15 cellular contexts compared by ENCODE assay signal in genomic region chr1:169049258-169049936, GRCh38. TPM values are rescaled to one million over a fixed set of nuclear protein-coding genes. Genes with fewer than 3 reads are reported as not detected.
DNase-seq lines count a peak whose midpoint lies in the region; ATAC-seq and TF ChIP-seq lines count a peak whose summit lies in the region.
"Had no signal": no experiment of that assay in that cellular context is flagged by ENCODE, and none has a peak within 500 bp of the region (broad histone marks: within the 10 kb centered on the region; RNA-seq: fewer than 3 reads in every experiment).

No MANE protein-coding gene starts in this region.

- no peaks in the 10 kb centered on the region for H3K27me3 Mint-ChIP-seq in MCF 10A (ENCODE audit: insufficient read depth, unreplicated experiment)
- peaks cover 7% of the 10 kb centered on the region for H3K27me3 Mint-ChIP-seq in activated T-cell treated with anti-CD3 and anti-CD28 coated beads, Interleukin-2, amount 50 U/mL, for 72 hours (ENCODE audit: low read depth)

- no peaks in the 10 kb centered on the region for H3K4me1 Mint-ChIP-seq in MCF 10A (ENCODE audit: insufficient read depth, unreplicated experiment)
- peaks cover 55% of the 10 kb centered on the region for H3K4me1 Mint-ChIP-seq in activated T-cell treated with anti-CD3 and anti-CD28 coated beads, Interleukin-2, amount 50 U/mL, for 72 hours (ENCODE audit: low read depth)

- ATAC-seq in activated T-cell treated with anti-CD3 and anti-CD28 coated beads, Interleukin-2, amount 50 U/mL, for 72 hours (replicated peaks in 1 of 2) = peak; percentile 81 to 83
- ATAC-seq in GM19463 (IDR thresholded peaks at IDR 0.05; ENCODE audit: unreplicated experiment) = no peak
- ATAC-seq: gastroesophageal sphincter, T-helper 17 cell had no signal

- H3K4me1 ChIP-seq in mammary epithelial cell (ENCODE audit: insufficient read depth, low read length) (no peaks in the 10 kb centered on the region), trophoblast cell (ENCODE audit: control insufficient read depth in 1 of 2, insufficient read depth in 2 of 2, low read length in 2 of 2) (peaks cover 11 to 12% of the 10 kb centered on the region in 2 experiments), thyroid gland (peaks cover 0 to 9% of the 10 kb centered on the region in 2 donors)
- H3K4me1 ChIP-seq: gastroesophageal sphincter had no signal

- no peaks in the 10 kb centered on the region for H3K36me3 Mint-ChIP-seq in MCF 10A (ENCODE audit: insufficient read depth, unreplicated experiment)
- no peaks in the 10 kb centered on the region for H3K36me3 Mint-ChIP-seq in activated T-cell treated with anti-CD3 and anti-CD28 coated beads, Interleukin-2, amount 50 U/mL, for 72 hours (ENCODE audit: insufficient read depth in 2 of 2)

- intact Hi-C loops in mammary epithelial cell (cut with micrococcal nuclease) = no loop called here
- intact Hi-C loops in MCF 10A (cut with micrococcal nuclease) = no loop called here
- intact Hi-C loops in thyroid gland (cut with DNase I) = no loop called here
- intact Hi-C loops in lower leg skin (cut with DNase I; ENCODE audit: low total_unique reads) = no loop called here

- H2BK5ac ChIP-seq in trophoblast cell (ENCODE audit: low read depth, low read length, poor library complexity) = no peak overlapping the region

- H2BK12ac ChIP-seq in trophoblast cell (ENCODE audit: low read length) = peak overlapping the region; percentile 47

- H4K8ac ChIP-seq in trophoblast cell (ENCODE audit: low read depth, low read length) = no peak overlapping the region

- H3K4ac ChIP-seq in trophoblast cell (ENCODE audit: low read depth, low read length) = no peak overlapping the region

- TF ChIP-seq CTCF in mammary epithelial cell (conservative IDR thresholded peaks at IDR 0.05 in 1 of 2, IDR thresholded peaks at IDR 0.05 in 1 of 2; ENCODE audit: extremely low read depth in 1 of 2, insufficient read depth in 1 of 2, low read depth in 1 of 2, low read length in 2 of 2) = no peak
- TF ChIP-seq CTCF in MCF 10A (IDR thresholded peaks at IDR 0.05; ENCODE audit: unreplicated experiment) = no peak
- TF ChIP-seq CTCF in thyroid gland (IDR thresholded peaks at IDR 0.05) = no peak
- TF ChIP-seq CTCF in lower leg skin (IDR thresholded peaks at IDR 0.05) = no peak

- H3K36me3 ChIP-seq in mammary epithelial cell (ENCODE audit: insufficient read depth, low read length) (no peaks in the 10 kb centered on the region), trophoblast cell (ENCODE audit: control insufficient read depth in 1 of 2, insufficient read depth in 2 of 2, low read length in 2 of 2) (no peaks in the 10 kb centered on the region), thyroid gland (no peaks in the 10 kb centered on the region)
- H3K36me3 ChIP-seq: adrenal gland, BE2C, gastroesophageal sphincter had no signal

- no peak overlapping the region for H3K9ac ChIP-seq in mammary epithelial cell (ENCODE audit: insufficient read depth, low read length)
- H3K9ac ChIP-seq in trophoblast cell (ENCODE audit: low read length) = no peak overlapping the region

- H4K12ac ChIP-seq in trophoblast cell (ENCODE audit: low read depth, low read length) = no peak overlapping the region

- BruUV-seq in mammary epithelial cell (replicated peaks; lab: Mats Ljungman, UMichigan) = no TSS peak
- no TSS peak for BruUV-seq in MCF 10A (replicated peaks; lab: Mats Ljungman, UMichigan)

- no peaks in the 10 kb centered on the region for H4K20me1 ChIP-seq in mammary epithelial cell (ENCODE audit: insufficient read depth, low read length)

- no peaks in the 10 kb centered on the region for H3K79me2 ChIP-seq in mammary epithelial cell (ENCODE audit: insufficient read depth, low read length)
- no peaks in the 10 kb centered on the region for H3K79me2 ChIP-seq in trophoblast cell (ENCODE audit: control insufficient read depth, insufficient read depth, low read length, poor library complexity)

- no peak overlapping the region for H3K4me3 ChIP-seq in mammary epithelial cell (replicated peaks in 1 of 3; ENCODE audit: insufficient read depth in 1 of 3, low read depth in 2 of 3, low read length in 3 of 3)
- no peak overlapping the region for H3K4me3 ChIP-seq in trophoblast cell (ENCODE audit: low read depth, low read length)
- no peak overlapping the region for H3K4me3 ChIP-seq in thyroid gland (replicated peaks in 1 of 3)
- H3K4me3 ChIP-seq in lower leg skin (ENCODE audit: low read depth, poor library complexity, severe bottlenecking) = no peak overlapping the region
- H3K4me3 ChIP-seq: adrenal gland, gastroesophageal sphincter had no signal

- no peaks in the 10 kb centered on the region for H3K9me3 Mint-ChIP-seq in MCF 10A (ENCODE audit: unreplicated experiment)
- no peaks in the 10 kb centered on the region for H3K9me3 Mint-ChIP-seq in activated T-cell treated with anti-CD3 and anti-CD28 coated beads, Interleukin-2, amount 50 U/mL, for 72 hours

- H3K4me2 ChIP-seq in mammary epithelial cell (ENCODE audit: insufficient read depth, low read depth, low read length) (no peak overlapping the region), trophoblast cell (ENCODE audit: low read length) (no peak overlapping the region)

- peaks cover 2% of the 10 kb centered on the region for H3K79me1 ChIP-seq in trophoblast cell (ENCODE audit: low read length)

- no peak overlapping the region for H3K27ac Mint-ChIP-seq in MCF 10A (ENCODE audit: low read depth, unreplicated experiment)
- no peak overlapping the region for H3K27ac Mint-ChIP-seq in activated T-cell treated with anti-CD3 and anti-CD28 coated beads, Interleukin-2, amount 50 U/mL, for 72 hours
- H3K27ac Mint-ChIP-seq: T-helper 17 cell had no signal

- H3K27ac ChIP-seq in mammary epithelial cell (ENCODE audit: insufficient read depth, low read depth, low read length) (no peak overlapping the region), trophoblast cell (ENCODE audit: low read depth, low read length) (no peak overlapping the region), thyroid gland (peak overlapping the region in 1 of 3 donors; percentile 5)
- H3K27ac ChIP-seq: adrenal gland, gastroesophageal sphincter had no signal

- no peak overlapping the region for H3K23ac ChIP-seq in trophoblast cell (ENCODE audit: low read length)

- DNase-seq in mammary epithelial cell = no peak
- DNase-seq in MCF 10A (ENCODE audit: unreplicated experiment) = no peak
- peak; percentile 52 to 63 for DNase-seq in activated T-cell treated with anti-CD3 and anti-CD28 coated beads, Interleukin-2, amount 50 U/mL, for 72 hours
- DNase-seq in trophoblast cell = no peak
- DNase-seq in thyroid gland = peak; percentile 37 to 43
- DNase-seq in lower leg skin (ENCODE audit: low spot score in 2 of 2) = no peak
- no peak for DNase-seq in NCI-H2196 (lab: John Stamatoyannopoulos, UW; ENCODE audit: unreplicated experiment)
- DNase-seq: adrenal gland, BE2C, mesenchymal stem cell, NCI-H187 treated with DMSO at 0.1 percent for 48 hours, SHP77, T-helper 17 cell had no signal

- no peak overlapping the region for H3K14ac ChIP-seq in trophoblast cell (ENCODE audit: low read length)

- H2AFZ ChIP-seq in mammary epithelial cell (ENCODE audit: low read depth, low read length) (peak overlapping the region; percentile 40), trophoblast cell (ENCODE audit: insufficient read depth, low read length, poor library complexity) (no peak overlapping the region)

- CTCF ChIA-PET in mammary epithelial cell (lab: Charles Lee; ENCODE audit: low non-redundant PET) (no interaction called here), MCF 10A (lab: Yijun Ruan, JAX) (interaction anchor here (1.5 to 1.8 kb wide), 2 partner anchors 22 to 60 kb away, joined by 3 to 5 read pairs; no protein-coding TSS in a partner anchor)

- H3K9me3 ChIP-seq in mammary epithelial cell (replicated peaks; ENCODE audit: insufficient read depth, low read length) (no peaks in the 10 kb centered on the region), trophoblast cell (ENCODE audit: insufficient read depth, low read depth, low read length) (no peaks in the 10 kb centered on the region), thyroid gland (no peaks in the 10 kb centered on the region)
- H3K9me3 ChIP-seq: adrenal gland, BE2C, gastroesophageal sphincter had no signal

- H3K27me3 ChIP-seq in mammary epithelial cell (ENCODE audit: insufficient read depth, low read length) = no peaks in the 10 kb centered on the region
- H3K27me3 ChIP-seq in trophoblast cell (ENCODE audit: insufficient read depth, low read length) = no peaks in the 10 kb centered on the region
- no peaks in the 10 kb centered on the region for H3K27me3 ChIP-seq in thyroid gland
- H3K27me3 ChIP-seq: adrenal gland, BE2C, gastroesophageal sphincter had no signal

- H3K4me3 Mint-ChIP-seq in MCF 10A (ENCODE audit: unreplicated experiment) = no peak overlapping the region
- H3K4me3 Mint-ChIP-seq in activated T-cell treated with anti-CD3 and anti-CD28 coated beads, Interleukin-2, amount 50 U/mL, for 72 hours = peak overlapping the region; percentile 58 to 61
- H3K4me3 Mint-ChIP-seq: T-helper 17 cell had no signal

- dilution Hi-C loops in mammary epithelial cell (cut with HindIII; ENCODE audit: low sequenced_read_pairs) = no loop called here

- no peak overlapping the region for H2AK5ac ChIP-seq in trophoblast cell (ENCODE audit: low read length)

- WGBS in mammary epithelial cell (ENCODE audit: low coverage, missing lambda C conversion rate) = 90% methylated on average over 5 of the region's 5 CpGs
- no CpG with 5 or more reads among the region's 5 CpGs for WGBS in trophoblast cell (ENCODE audit: extremely low coverage, insufficient coverage, insufficient read length)
- WGBS in thyroid gland, 2 donors = 46 to 50% methylated on average over 5 of the region's 5 CpGs
- WGBS in lower leg skin, 2 donors = 51 to 60% methylated on average over 5 of the region's 5 CpGs

- H4K91ac ChIP-seq in trophoblast cell (ENCODE audit: low read depth, low read length) = no peak overlapping the region

- TF ChIP-seq POLR2A in thyroid gland (IDR thresholded peaks at IDR 0.05) = no peak
- no peak for TF ChIP-seq POLR2A in lower leg skin (IDR thresholded peaks at IDR 0.05)

- H3K18ac ChIP-seq in trophoblast cell (ENCODE audit: low read length) = no peak overlapping the region

- POLR2A ChIA-PET in MCF 10A (lab: Yijun Ruan, JAX) = interaction anchor here (0.7 to 1.1 kb wide), 3 partner anchors 9 to 127 kb away, joined by 3 read pairs; no protein-coding TSS in a partner anchor

- in situ Hi-C loops in mammary epithelial cell (cut with MboI; ENCODE audit: low sequenced_read_pairs in 2 of 2) = no loop called here

- H2BK120ac ChIP-seq in trophoblast cell (ENCODE audit: insufficient read depth, low read length, poor library complexity) = no peak overlapping the region

RNA-seq across cellular contexts. Expression of gene ATP1B1, which starts 57.1 kb away (rescaled TPM):
- total RNA-seq in mammary epithelial cell (100 to 1,000 TPM in 1 of 2 donors, 10 to 100 TPM in 1; 53.2 to 117 TPM), MCF 10A (2022) (20.0 and 24.4 TPM in 2 replicates), thyroid gland (100 to 1,000 TPM; 310 to 509 (median 429) TPM), lower leg skin (100 to 1,000 TPM in 2 of 4 donors, 10 to 100 TPM in 2; 35.3 to 213 (median 122) TPM)
- 31.0 TPM for polyA plus RNA-seq in mammary epithelial cell
- polyA minus RNA-seq in mammary epithelial cell = 41.2 TPM
- total RNA-seq in activated T-cell treated with anti-CD3 and anti-CD28 coated beads, Interleukin-2, amount 50 U/mL, for 72 hours = 1 to 10 TPM; 3.3 to 8.1 TPM
- polyA plus RNA-seq in trophoblast cell (2013) = 250 and 251 TPM in 2 replicates

Comparison
In these comparisons a context has a peak if more than half of its experiments do, and no peak if none do; other contexts are left out.
1. DNase-seq: peak in activated T-cell treated with anti-CD3 and anti-CD28 coated beads, Interleukin-2, amount 50 U/mL, for 72 hours (2 of 2) and thyroid gland (2 of 2); none in mammary epithelial cell (single experiment), MCF 10A (single experiment), trophoblast cell (0 of 2), lower leg skin (0 of 2) and NCI-H2196 (single experiment).